1 cellular context compared by ENCODE assay signal in the genomic region with DNA sequence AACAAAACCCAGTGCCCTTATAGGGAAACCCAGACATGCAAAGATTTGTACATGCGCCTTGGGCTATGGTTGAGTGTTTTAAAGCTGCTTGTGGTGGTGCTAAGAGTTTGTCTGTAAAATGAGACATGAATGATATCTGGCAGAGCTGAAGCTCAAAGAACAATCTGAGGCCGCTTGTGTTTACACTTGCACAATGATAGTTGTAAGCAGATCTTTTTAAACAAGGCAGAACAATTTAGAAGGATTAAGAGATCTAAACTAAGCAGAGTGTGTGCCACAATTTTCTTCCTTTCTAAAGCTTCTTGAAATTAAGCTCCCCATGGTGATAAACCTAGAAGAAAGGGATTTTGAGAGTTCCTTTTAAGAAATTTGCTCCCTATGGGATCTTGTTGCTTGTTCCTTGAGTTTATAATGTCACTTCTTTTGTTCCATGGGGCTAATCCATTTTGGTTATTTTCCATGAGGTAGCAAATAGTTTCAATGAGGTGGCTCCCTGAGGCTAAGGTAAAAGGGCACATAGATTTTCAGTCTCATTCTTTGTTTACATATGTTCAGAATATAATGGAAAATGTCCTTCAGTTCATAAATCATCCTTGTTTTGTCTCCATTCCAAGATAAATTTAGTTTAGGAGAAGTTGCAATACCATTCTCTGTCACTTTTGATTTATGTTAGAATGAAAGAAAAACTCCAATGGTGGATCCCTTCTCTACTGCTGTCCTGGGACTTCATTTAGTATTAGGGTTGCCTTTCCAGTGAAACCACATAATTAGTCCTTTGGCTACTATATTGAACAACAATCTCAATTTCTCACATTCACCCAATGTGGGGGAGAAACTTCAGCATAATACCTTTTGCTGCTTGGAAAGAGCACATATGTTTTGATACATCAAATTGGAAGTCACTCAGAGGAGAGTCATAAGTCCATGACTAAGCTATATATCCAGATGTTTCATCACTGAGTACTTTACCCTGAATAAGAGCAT.
TF ChIP-seq lines count a peak whose summit lies in the region.

No MANE protein-coding gene starts in this region.

TF ChIP-seq in IMR-90, 13 proteins besides CTCF, POLR2A, EP300 and RAD21:
- TF ChIP-seq, protein P1, sequence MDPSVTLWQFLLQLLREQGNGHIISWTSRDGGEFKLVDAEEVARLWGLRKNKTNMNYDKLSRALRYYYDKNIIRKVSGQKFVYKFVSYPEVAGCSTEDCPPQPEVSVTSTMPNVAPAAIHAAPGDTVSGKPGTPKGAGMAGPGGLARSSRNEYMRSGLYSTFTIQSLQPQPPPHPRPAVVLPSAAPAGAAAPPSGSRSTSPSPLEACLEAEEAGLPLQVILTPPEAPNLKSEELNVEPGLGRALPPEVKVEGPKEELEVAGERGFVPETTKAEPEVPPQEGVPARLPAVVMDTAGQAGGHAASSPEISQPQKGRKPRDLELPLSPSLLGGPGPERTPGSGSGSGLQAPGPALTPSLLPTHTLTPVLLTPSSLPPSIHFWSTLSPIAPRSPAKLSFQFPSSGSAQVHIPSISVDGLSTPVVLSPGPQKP (IDR thresholded peaks at IDR 0.05; ENCODE audit: borderline replicate concordance, low read depth, low read length): no peak
- TF ChIP-seq CEBPB (IDR thresholded peaks at IDR 0.05; ENCODE audit: low read depth, low read length) (peak; percentile 36; the same call in 1 of the 2 replicates), NFE2L2 (IDR thresholded peaks at IDR 0.05; ENCODE audit: low read depth, low read length) (peak; percentile 49; the same call in 1 of the 2 replicates)
TF ChIP-seq in IMR-90: peak in this region for 2.
